11 cellular contexts compared by ENCODE assay signal in genomic region chr20:41169791-41170351, GRCh38. TPM values are rescaled to one million over a fixed set of nuclear protein-coding genes. Genes with fewer than 3 reads are reported as not detected.
DNase-seq lines count a peak whose midpoint lies in the region; ATAC-seq and TF ChIP-seq lines count a peak whose summit lies in the region.
"Had no signal": no experiment of that assay in that cellular context is flagged by ENCODE, and none has a peak within 500 bp of the region (broad histone marks: within the 10 kb centered on the region; RNA-seq: fewer than 3 reads in every experiment).

No MANE protein-coding gene starts in this region.

- no peak for ATAC-seq in stimulated activated naive CD8-positive, alpha-beta T cell treated with anti-CD3 and anti-CD28 coated beads, Interleukin-15, Interleukin-2, amounts not matched to agents 100 U/mL and 50 U/mL, for 24 hours
- ATAC-seq in stimulated activated naive CD8-positive, alpha-beta T cell treated with anti-CD3 and anti-CD28 coated beads, Interleukin-15, amount 100 ng/mL, for 72 hours: no peak
- ATAC-seq in foreskin keratinocyte (peak; percentile 84), HG03280 (IDR thresholded peaks at IDR 0.05; ENCODE audit: unreplicated experiment) (no peak), HG02798 (IDR thresholded peaks at IDR 0.05; ENCODE audit: poor library complexity, unreplicated experiment) (no peak)

- H3K27me3 Mint-ChIP-seq in stimulated activated naive CD8-positive, alpha-beta T cell treated with anti-CD3 and anti-CD28 coated beads, Interleukin-15, amount 100 ng/mL, for 72 hours: no peaks in the 10 kb centered on the region
- H3K27me3 Mint-ChIP-seq in T-helper 2 cell treated with Interferon-gamma antibody and Interleukin-4, amounts not matched to agents 5 μg/mL and 100 μg/mL, for 36 hours (ENCODE audit: low read depth): no peaks in the 10 kb centered on the region

- no peak overlapping the region for H3K4me3 Mint-ChIP-seq in stimulated activated naive CD8-positive, alpha-beta T cell treated with anti-CD3 and anti-CD28 coated beads, Interleukin-15, amount 100 ng/mL, for 72 hours
- H3K4me3 Mint-ChIP-seq in T-helper 2 cell treated with Interferon-gamma antibody and Interleukin-4, amounts not matched to agents 5 μg/mL and 100 μg/mL, for 36 hours: no peak overlapping the region

- H3K4me3 ChIP-seq in adrenal gland: no peak overlapping the region

- intact Hi-C loops in adrenal gland (cut with DNase I): loop anchor here (5.0 to 10.0 kb wide), 3 partner anchors 55 to 167 kb away; no protein-coding TSS in a partner anchor

- no peaks in the 10 kb centered on the region for H3K27me3 ChIP-seq in adrenal gland
- no peaks in the 10 kb centered on the region for H3K27me3 ChIP-seq in foreskin keratinocyte

- peak; percentile 1 for DNase-seq in stimulated activated naive CD8-positive, alpha-beta T cell treated with anti-CD3 and anti-CD28 coated beads, Interleukin-15, Interleukin-2, amounts not matched to agents 100 U/mL and 50 U/mL, for 24 hours
- DNase-seq in stimulated activated naive CD8-positive, alpha-beta T cell treated with anti-CD3 and anti-CD28 coated beads, Interleukin-15, amount 100 ng/mL, for 72 hours: no peak
- peak in 4 of 7 donors; percentile 12 to 47 (median 14) for DNase-seq in adrenal gland
- peak; percentile 80 to 91 for DNase-seq in foreskin keratinocyte
- DNase-seq in T-helper 2 cell treated with Interferon-gamma antibody and Interleukin-4, amounts not matched to agents 5 μg/mL and 100 μg/mL, for 36 hours (ENCODE audit: low spot score): no peak
- no peak for DNase-seq in NCI-H1092 (lab: John Stamatoyannopoulos, UW)
- DNase-seq: COR-L47, H7, NCI-H446 had no signal

- H3K4me1 ChIP-seq in adrenal gland (replicated peaks in 1 of 2): peaks cover 6 to 17% of the 10 kb centered on the region in 2 donors
- peaks cover 12% of the 10 kb centered on the region for H3K4me1 ChIP-seq in foreskin keratinocyte

- peaks cover 93% of the 10 kb centered on the region for H3K4me1 Mint-ChIP-seq in stimulated activated naive CD8-positive, alpha-beta T cell treated with anti-CD3 and anti-CD28 coated beads, Interleukin-15, amount 100 ng/mL, for 72 hours
- H3K4me1 Mint-ChIP-seq in T-helper 2 cell treated with Interferon-gamma antibody and Interleukin-4, amounts not matched to agents 5 μg/mL and 100 μg/mL, for 36 hours (ENCODE audit: low read depth): peaks cover 23% of the 10 kb centered on the region

- H3K36me3 ChIP-seq in adrenal gland (replicated peaks in 1 of 2): peaks cover 0 to 67% of the 10 kb centered on the region in 2 donors

- no peak for TF ChIP-seq CTCF in adrenal gland (IDR thresholded peaks at IDR 0.05)
- TF ChIP-seq CTCF in foreskin keratinocyte (conservative IDR thresholded peaks at IDR 0.05): peak; percentile 26

- peak overlapping the region in 1 of 2 donors; percentile 29 for H3K27ac Mint-ChIP-seq in stimulated activated naive CD8-positive, alpha-beta T cell treated with anti-CD3 and anti-CD28 coated beads, Interleukin-15, amount 100 ng/mL, for 72 hours
- no peak overlapping the region for H3K27ac Mint-ChIP-seq in T-helper 2 cell treated with Interferon-gamma antibody and Interleukin-4, amounts not matched to agents 5 μg/mL and 100 μg/mL, for 36 hours

- 88 to 92% (median 89%) methylated on average over 13 to 14 of the region's 14 CpGs for WGBS in adrenal gland, 4 donors

- H3K27ac ChIP-seq in adrenal gland (peak overlapping the region in 1 of 5 donors; percentile 27), foreskin keratinocyte (no peak overlapping the region)

- peaks cover 93% of the 10 kb centered on the region for H3K36me3 Mint-ChIP-seq in T-helper 2 cell treated with Interferon-gamma antibody and Interleukin-4, amounts not matched to agents 5 μg/mL and 100 μg/mL, for 36 hours (ENCODE audit: low read depth)

- H3K9me3 ChIP-seq in adrenal gland (replicated peaks in 1 of 3): no peaks in the 10 kb centered on the region

- no peak for TF ChIP-seq POLR2A in adrenal gland (IDR thresholded peaks at IDR 0.05)

- no peaks in the 10 kb centered on the region for H3K9me3 Mint-ChIP-seq in stimulated activated naive CD8-positive, alpha-beta T cell treated with anti-CD3 and anti-CD28 coated beads, Interleukin-15, amount 100 ng/mL, for 72 hours
- no peaks in the 10 kb centered on the region for H3K9me3 Mint-ChIP-seq in T-helper 2 cell treated with Interferon-gamma antibody and Interleukin-4, amounts not matched to agents 5 μg/mL and 100 μg/mL, for 36 hours

RNA-seq across cellular contexts. Expression of gene PLCG1, which starts 32.5 kb away (rescaled TPM):
- 100 to 1,000 TPM in 2 of 8 donors, 10 to 100 TPM in 6; 49.3 to 120 (median 82.0) TPM for total RNA-seq in adrenal gland
- polyA plus RNA-seq in adrenal gland: 100 to 1,000 TPM in 1 of 3 donors, 10 to 100 TPM in 2; 32.9 to 139 (median 78.1) TPM
- 53.5 and 58.9 TPM in 2 replicates for total RNA-seq in foreskin keratinocyte
- 25.1 and 29.0 TPM in 2 replicates for polyA plus RNA-seq in foreskin keratinocyte

Comparison
In these comparisons a context has a peak if more than half of its experiments do, and no peak if none do; other contexts are left out.
1. DNase-seq: peak in stimulated activated naive CD8-positive, alpha-beta T cell treated with anti-CD3 and anti-CD28 coated beads, Interleukin-15, Interleukin-2, amounts not matched to agents 100 U/mL and 50 U/mL, for 24 hours (single experiment), adrenal gland (4 of 7) and foreskin keratinocyte (2 of 2); none in stimulated activated naive CD8-positive, alpha-beta T cell treated with anti-CD3 and anti-CD28 coated beads, Interleukin-15, amount 100 ng/mL, for 72 hours (0 of 2), T-helper 2 cell treated with Interferon-gamma antibody and Interleukin-4, amounts not matched to agents 5 μg/mL and 100 μg/mL, for 36 hours (single experiment) and NCI-H1092 (single experiment).